8 cellular contexts compared by ENCODE assay signal in the genomic region with DNA sequence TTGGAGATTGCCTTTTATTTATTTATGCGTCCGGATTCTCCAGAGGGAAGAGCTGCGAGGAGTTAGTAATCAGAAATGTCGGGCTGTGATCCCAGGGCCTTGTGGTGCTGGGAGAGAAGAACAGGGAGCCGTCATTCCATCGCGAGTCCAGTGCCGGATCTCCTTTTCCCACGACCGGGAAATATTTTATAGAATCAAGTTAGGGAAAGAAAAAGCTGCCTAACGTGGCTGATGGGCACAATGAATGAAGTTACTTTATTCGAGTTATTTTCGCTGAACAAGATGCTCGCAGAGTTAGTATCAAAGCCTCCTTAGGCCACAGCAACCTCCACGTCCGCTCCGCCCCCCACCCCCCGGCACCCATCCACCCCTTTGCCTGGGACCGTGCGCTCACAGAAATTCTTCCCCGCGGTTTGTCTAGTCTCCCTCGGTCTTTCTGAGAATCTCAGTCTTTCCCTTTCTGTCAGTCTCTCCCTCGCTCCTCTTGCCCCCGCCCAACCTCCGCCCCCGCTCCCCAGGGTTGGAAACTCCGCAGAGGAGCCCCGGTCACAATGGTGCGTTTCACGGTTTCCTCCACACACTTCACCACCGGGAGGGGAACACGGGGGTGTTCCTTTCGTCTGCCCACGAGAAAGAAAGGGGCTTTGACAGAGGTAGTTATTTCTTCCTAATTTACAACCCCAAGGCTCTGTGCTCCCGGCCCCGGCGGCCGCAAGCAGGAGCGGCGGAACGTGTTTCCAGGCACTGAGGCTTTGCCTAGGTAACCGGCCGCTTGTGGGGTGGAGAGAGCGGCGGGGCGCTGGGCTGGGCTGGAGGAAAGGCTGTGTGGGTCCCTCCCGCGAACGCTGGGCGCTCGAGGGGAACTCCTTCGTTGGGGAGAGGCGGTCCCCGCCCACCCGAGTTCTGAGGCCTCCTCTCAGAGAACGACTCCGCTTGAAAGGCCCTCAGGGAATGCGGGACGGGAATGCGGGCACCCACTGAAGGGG. TPM values are rescaled to one million over a fixed set of nuclear protein-coding genes. Genes with fewer than 3 reads are reported as not detected.
DNase-seq lines count a peak whose midpoint lies in the region; ATAC-seq, FAIRE-seq and TF ChIP-seq lines count a peak whose summit lies in the region.

No MANE protein-coding gene starts in this region.

- H3K27me3 ChIP-seq in HCT116 (ENCODE audit: insufficient read depth, low read length): no peaks in the 10 kb centered on the region
- H3K27me3 ChIP-seq in WERI-Rb-1 (ENCODE audit: insufficient read depth, low read depth, severe bottlenecking): peaks cover 27% of the 10 kb centered on the region
- H3K27me3 ChIP-seq in bronchial epithelial cell (ENCODE audit: control insufficient read depth, insufficient read depth, low read length): peaks cover 23% of the 10 kb centered on the region
- H3K27me3 ChIP-seq in left lung: peaks cover 33 to 67% of the 10 kb centered on the region in 2 donors

- peak overlapping the region; percentile 37 for H2AFZ ChIP-seq in HCT116 (ENCODE audit: low read depth, low read length, poor library complexity, severe bottlenecking)

- TF ChIP-seq RAD21 in HCT116 (IDR thresholded peaks at IDR 0.05; ENCODE audit: low read depth): no peak

- RAD21 ChIA-PET in HCT116 (lab: Charles Lee; ENCODE audit: low non-redundant PET in 1 of 2, low total read pairs in 2 of 2, uncharacterized antibody in 2 of 2, unreplicated experiment in 2 of 2): no interaction called here

- H3K4me2 ChIP-seq in HCT116 (ENCODE audit: low read length): peak overlapping the region; percentile 99

- POLR2A ChIA-PET in HCT116 (lab: Charles Lee): no interaction called here

- H3K9ac ChIP-seq in HCT116 (ENCODE audit: low read length): peak overlapping the region; percentile 75

- H3K9me3 ChIP-seq in HCT116 (ENCODE audit: control insufficient read depth in 1 of 2, insufficient read depth in 1 of 2, low read depth in 1 of 2, low read length in 2 of 2) (no peaks in the 10 kb centered on the region), WERI-Rb-1 (ENCODE audit: severe bottlenecking) (no peaks in the 10 kb centered on the region), left lung (no peaks in the 10 kb centered on the region)

- no peak for TF ChIP-seq POLR2A in HCT116 (IDR thresholded peaks at IDR 0.05; ENCODE audit: borderline replicate concordance, extremely low read depth, insufficient read depth, insufficient read length)

- DNase-seq in AG08395 (ENCODE audit: low spot score): peak; percentile 41
- DNase-seq in HCT116 (ENCODE audit: low read depth, low spot score): no peak
- DNase-seq in WERI-Rb-1: peak; percentile 41
- no peak for DNase-seq in bronchial epithelial cell (ENCODE audit: low read depth)
- DNase-seq in left lung: peak; percentile 54 to 87
- peak; percentile 84 to 90 for DNase-seq in stimulated activated CD4-positive, alpha-beta T cell treated with anti-CD3 and anti-CD28 coated beads, Interleukin-2, amount 100 ng/mL, for 24 hours
- DNase-seq in NCI-H774 (lab: John Stamatoyannopoulos, UW): no peak

- H3K27ac ChIP-seq in HCT116 (ENCODE audit: low read depth, low read length): no peak overlapping the region
- H3K27ac ChIP-seq in WERI-Rb-1: no peak overlapping the region
- peak overlapping the region in 1 of 2 donors; percentile 99 for H3K27ac ChIP-seq in left lung

- no peak for TF ChIP-seq CTCF in HCT116 (IDR thresholded peaks at IDR 0.05 in 2 of 3, conservative IDR thresholded peaks at IDR 0.05 in 1 of 3; ENCODE audit: borderline replicate concordance in 1 of 3, insufficient read depth in 1 of 3, low read depth in 2 of 3, low read length in 2 of 3)
- no peak for TF ChIP-seq CTCF in WERI-Rb-1 (IDR thresholded peaks at IDR 0.05; ENCODE audit: low read depth, low read length)
- no peak for TF ChIP-seq CTCF in bronchial epithelial cell (IDR thresholded peaks at IDR 0.05; ENCODE audit: insufficient read depth, low read length, severe bottlenecking)
- no peak for TF ChIP-seq CTCF in left lung (IDR thresholded peaks at IDR 0.05)

- H4K20me1 ChIP-seq in HCT116 (ENCODE audit: insufficient read depth): no peaks in the 10 kb centered on the region

- no TSS peak for BruUV-seq in HCT116 (replicated peaks; lab: Mats Ljungman, UMichigan)

- peaks cover 7% of the 10 kb centered on the region for H3K79me2 ChIP-seq in HCT116 (ENCODE audit: insufficient read depth, low read length)

- intact Hi-C loops in HCT116 (cut with micrococcal nuclease) (loop anchor here (5.0 to 10.0 kb wide), 2 partner anchors 141 to 274 kb away; a partner anchor contains a TSS), left lung (cut with DNase I) (no loop called here)

- H3K4me3 ChIP-seq in HCT116 (replicated peaks in 1 of 2; ENCODE audit: low read depth in 1 of 2, low read length in 2 of 2) (peak overlapping the region; percentile 83 to 84), WERI-Rb-1 (ENCODE audit: low read depth, low read length) (peak overlapping the region; percentile 78), bronchial epithelial cell (ENCODE audit: low read depth, low read length) (peak overlapping the region; percentile 85), left lung (peak overlapping the region; percentile 60 to 79)

- no peaks in the 10 kb centered on the region for H3K9me2 ChIP-seq in HCT116 (ENCODE audit: insufficient read depth)

- CTCF ChIA-PET in HCT116 (lab: Charles Lee): no interaction called here

- no peak for FAIRE-seq in bronchial epithelial cell (lab: Jason Lieb, UNC)

- H3K36me3 ChIP-seq in HCT116 (ENCODE audit: control insufficient read depth in 1 of 2, insufficient read depth in 2 of 2, low read length in 2 of 2) (no peaks in the 10 kb centered on the region), WERI-Rb-1 (peaks cover 5% of the 10 kb centered on the region), bronchial epithelial cell (ENCODE audit: control insufficient read depth, insufficient read depth, low read length) (no peaks in the 10 kb centered on the region), left lung (no peaks in the 10 kb centered on the region)

- ATAC-seq in HCT116 (no peak), left lung (no peak), GM21528 (IDR thresholded peaks at IDR 0.05; ENCODE audit: low FRiP score, unreplicated experiment) (no peak)

- H3K4me1 ChIP-seq in HCT116 (ENCODE audit: control insufficient read depth in 1 of 2, insufficient read depth in 2 of 2, low read length in 2 of 2) (peaks cover 6 to 33% of the 10 kb centered on the region in 2 experiments), left lung (peaks cover 16 to 67% of the 10 kb centered on the region in 2 donors)

TF ChIP-seq in HCT116, 20 proteins besides CTCF, POLR2A, EP300 and RAD21:
- no peak for TF ChIP-seq ZFX (IDR thresholded peaks at IDR 0.05)
- TF ChIP-seq, protein P1, sequence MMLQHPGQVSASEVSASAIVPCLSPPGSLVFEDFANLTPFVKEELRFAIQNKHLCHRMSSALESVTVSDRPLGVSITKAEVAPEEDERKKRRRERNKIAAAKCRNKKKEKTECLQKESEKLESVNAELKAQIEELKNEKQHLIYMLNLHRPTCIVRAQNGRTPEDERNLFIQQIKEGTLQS (IDR thresholded peaks at IDR 0.05): no peak
- TF ChIP-seq CBX3 (IDR thresholded peaks at IDR 0.05; ENCODE audit: low read depth): no peak
- no peak for TF ChIP-seq ELF1 (IDR thresholded peaks at IDR 0.05; ENCODE audit: borderline replicate concordance, low read depth)
- TF ChIP-seq TCF7L2 (IDR thresholded peaks at IDR 0.05; ENCODE audit: borderline replicate concordance, extremely low read depth, insufficient read depth, insufficient read length): no peak
- no peak for TF ChIP-seq FOSL1 (IDR thresholded peaks at IDR 0.05; ENCODE audit: low read depth)
- TF ChIP-seq ZNF274 (IDR thresholded peaks at IDR 0.05; ENCODE audit: low read depth, low read length): no peak
- TF ChIP-seq CEBPB (IDR thresholded peaks at IDR 0.05; ENCODE audit: low read depth): no peak
- no peak for TF ChIP-seq SIN3A (IDR thresholded peaks at IDR 0.05; ENCODE audit: low read depth)

RNA-seq across cellular contexts. Expression of a gene that starts 2.0 kb away (rescaled TPM):
- total RNA-seq in HCT116 (2021; ENCODE audit: unreplicated experiment): 0.86 TPM
- polyA plus RNA-seq in HCT116 (2012): 0.40 and 1.8 TPM in 2 replicates
- total RNA-seq in bronchial epithelial cell: not detected in 2 replicates
- total RNA-seq in left lung: 1 to 10 TPM; 4.9 to 6.2 TPM

Comparison
In these comparisons a context has a peak if more than half of its experiments do, and no peak if none do; other contexts are left out.
1. DNase-seq: peak in AG08395 (single experiment), WERI-Rb-1 (single experiment), left lung (2 of 2) and stimulated activated CD4-positive, alpha-beta T cell treated with anti-CD3 and anti-CD28 coated beads, Interleukin-2, amount 100 ng/mL, for 24 hours (2 of 2); none in HCT116 (single experiment), bronchial epithelial cell (single experiment) and NCI-H774 (single experiment).
2. Peak in every context shown above with its lines, with median percentiles within 50 percentile points of each other: H3K4me3 ChIP-seq.